Comparison of ENCODE assay signal across 9 cellular contexts in genomic region chr20:8073024-8073832, GRCh38. TPM values are rescaled to one million over a fixed set of nuclear protein-coding genes. Genes with fewer than 3 reads are reported as not detected.
DNase-seq lines count a peak whose midpoint lies in the region; ATAC-seq and TF ChIP-seq lines count a peak whose summit lies in the region.
"Had no signal": no experiment of that assay in that cellular context is flagged by ENCODE, and none has a peak within 500 bp of the region (broad histone marks: within the 10 kb centered on the region; RNA-seq: fewer than 3 reads in every experiment).

No MANE protein-coding gene starts in this region.

- H3K4me3 Mint-ChIP-seq in GM23338 (no peak overlapping the region), endodermal cell (no peak overlapping the region), osteocyte (ENCODE audit: unreplicated experiment) (no peak overlapping the region)
- H3K4me3 Mint-ChIP-seq: activated T-cell treated with anti-CD3 and anti-CD28 coated beads, Interleukin-2, amount 50 U/mL, for 4 hours had no signal

- H3K9me3 ChIP-seq in OCI-LY7 (ENCODE audit: low read length) (no peaks in the 10 kb centered on the region), endodermal cell (ENCODE audit: control insufficient read depth, low read length) (peaks cover 11% of the 10 kb centered on the region)

- CTCF ChIA-PET in OCI-LY7 (lab: Charles Lee; ENCODE audit: unreplicated experiment) = no interaction called here

- POLR2A ChIA-PET in OCI-LY7 (lab: Charles Lee) = no interaction called here

- H3K27ac Mint-ChIP-seq in GM23338 (peak overlapping the region; percentile 75), endodermal cell (peak overlapping the region; percentile 94), osteocyte (ENCODE audit: unreplicated experiment) (peak overlapping the region; percentile 50)

- H3K4me1 Mint-ChIP-seq in GM23338 (peaks cover 11% of the 10 kb centered on the region), endodermal cell (peaks cover 27% of the 10 kb centered on the region), osteocyte (ENCODE audit: unreplicated experiment) (peaks cover 3% of the 10 kb centered on the region)

- H3K27me3 ChIP-seq in GM23338 (ENCODE audit: insufficient read depth) = no peaks in the 10 kb centered on the region
- no peaks in the 10 kb centered on the region for H3K27me3 ChIP-seq in endodermal cell (ENCODE audit: control insufficient read depth, insufficient read depth, low read length, poor library complexity, severe bottlenecking)

- DNase-seq in GM23338 (ENCODE audit: low spot score) (peak; percentile 41), OCI-LY7 (ENCODE audit: low spot score) (no peak), endodermal cell (peak; percentile 67), osteocyte (ENCODE audit: extremely low spot score, unreplicated experiment) (no peak), NCI-H1436 (lab: John Stamatoyannopoulos, UW) (no peak), Ammon's horn (ENCODE audit: low spot score) (no peak), amniotic stem cell (lab: John Stamatoyannopoulos, UW) (no peak)
- DNase-seq in stimulated activated naive CD4-positive, alpha-beta T cell treated with Interleukin-2 at 50 U/mL for 16 hours (lab: John Stamatoyannopoulos, UW) = no peak
- DNase-seq: activated T-cell treated with anti-CD3 and anti-CD28 coated beads, Interleukin-2, amount 50 U/mL, for 4 hours had no signal

- H3K79me2 ChIP-seq in GM23338 (replicated peaks; ENCODE audit: insufficient read depth) = no peaks in the 10 kb centered on the region
- H3K79me2 ChIP-seq in OCI-LY7 (ENCODE audit: insufficient read depth, low read depth, low read length) = no peaks in the 10 kb centered on the region

- H3K36me3 ChIP-seq in GM23338 (ENCODE audit: insufficient read depth) (no peaks in the 10 kb centered on the region), OCI-LY7 (ENCODE audit: insufficient read depth, low read length) (no peaks in the 10 kb centered on the region), endodermal cell (ENCODE audit: control insufficient read depth, insufficient read depth, low read length) (no peaks in the 10 kb centered on the region)

- H3K9me3 Mint-ChIP-seq in GM23338 (no peaks in the 10 kb centered on the region), endodermal cell (peaks cover 4% of the 10 kb centered on the region), osteocyte (ENCODE audit: unreplicated experiment) (no peaks in the 10 kb centered on the region)
- H3K9me3 Mint-ChIP-seq: activated T-cell treated with anti-CD3 and anti-CD28 coated beads, Interleukin-2, amount 50 U/mL, for 4 hours had no signal

- WGBS in endodermal cell (ENCODE audit: insufficient coverage in 1 of 2, insufficient read length in 1 of 2), 2 experiments = 45 to 58% methylated on average over 4 to 5 of the region's 5 CpGs

- H2AFZ ChIP-seq in GM23338 (peak overlapping the region; percentile 93), OCI-LY7 (ENCODE audit: low read length) (peak overlapping the region; percentile 6; the same call in 1 of the 2 replicates)

- TF ChIP-seq CTCF in GM23338 (conservative IDR thresholded peaks at IDR 0.05; ENCODE audit: low read depth in 2 of 2) = no peak
- no peak for TF ChIP-seq CTCF in OCI-LY7 (conservative IDR thresholded peaks at IDR 0.05; ENCODE audit: low read length)
- TF ChIP-seq CTCF in endodermal cell (conservative IDR thresholded peaks at IDR 0.05) = no peak
- no peak for TF ChIP-seq CTCF in osteocyte (IDR thresholded peaks at IDR 0.05)

- no peak overlapping the region for H3K4me3 ChIP-seq in GM23338
- no peak overlapping the region for H3K4me3 ChIP-seq in OCI-LY7 (ENCODE audit: low read depth, low read length, poor library complexity, severe bottlenecking)
- H3K4me3 ChIP-seq in endodermal cell (ENCODE audit: low read length) = no peak overlapping the region

- intact Hi-C loops in OCI-LY7 (cut with micrococcal nuclease; ENCODE audit: unreplicated experiment) = no loop called here

- H3K27ac ChIP-seq in GM23338 (ENCODE audit: low read depth) (peak overlapping the region; percentile 35; the same call in 1 of the 2 replicates), OCI-LY7 (ENCODE audit: low read depth, low read length, poor library complexity, severe bottlenecking) (no peak overlapping the region), endodermal cell (ENCODE audit: low read depth, low read length) (peak overlapping the region; percentile 1)

- no peaks in the 10 kb centered on the region for H4K20me1 ChIP-seq in GM23338 (replicated peaks; ENCODE audit: insufficient read depth)
- no peaks in the 10 kb centered on the region for H4K20me1 ChIP-seq in OCI-LY7 (ENCODE audit: insufficient read depth, low read length)

- peaks cover 10% of the 10 kb centered on the region; the same call in 1 of the 2 replicates for H3K4me1 ChIP-seq in GM23338 (ENCODE audit: insufficient read depth)
- no peaks in the 10 kb centered on the region for H3K4me1 ChIP-seq in OCI-LY7 (ENCODE audit: insufficient read depth, low read length, poor library complexity, severe bottlenecking)
- peaks cover 8% of the 10 kb centered on the region for H3K4me1 ChIP-seq in endodermal cell (ENCODE audit: control insufficient read depth, insufficient read depth, low read length)

- H3K4me2 ChIP-seq in GM23338 (no peak overlapping the region), OCI-LY7 (ENCODE audit: low read length) (no peak overlapping the region)

- BruUV-seq in OCI-LY7 (replicated peaks; lab: Mats Ljungman, UMichigan) = no TSS peak

- H3K27me3 Mint-ChIP-seq in GM23338 (ENCODE audit: insufficient read depth, low read depth, poor library complexity) = no peaks in the 10 kb centered on the region
- no peaks in the 10 kb centered on the region for H3K27me3 Mint-ChIP-seq in endodermal cell (ENCODE audit: insufficient read depth)
- H3K27me3 Mint-ChIP-seq in osteocyte (ENCODE audit: unreplicated experiment) = peaks cover 3% of the 10 kb centered on the region

- H3K9ac ChIP-seq in endodermal cell (ENCODE audit: extremely low read depth, low read length, poor library complexity, severe bottlenecking) = no peak overlapping the region

- H3K9me2 ChIP-seq in GM23338 (ENCODE audit: insufficient read depth) (no peaks in the 10 kb centered on the region), OCI-LY7 (ENCODE audit: insufficient read depth, low read length) (no peaks in the 10 kb centered on the region)

- ATAC-seq in GM23338 = peak; percentile 40; the same call in 1 of the 3 replicates

- no peaks in the 10 kb centered on the region for H3K36me3 Mint-ChIP-seq in GM23338 (ENCODE audit: low read depth)
- no peaks in the 10 kb centered on the region for H3K36me3 Mint-ChIP-seq in endodermal cell (ENCODE audit: low read depth)
- no peaks in the 10 kb centered on the region for H3K36me3 Mint-ChIP-seq in osteocyte (ENCODE audit: unreplicated experiment)

- H3F3A ChIP-seq in GM23338 (replicated peaks; ENCODE audit: low read depth) = no peaks in the 10 kb centered on the region

TF ChIP-seq in GM23338, 12 proteins besides CTCF, POLR2A, EP300 and RAD21:
- no peak for TF ChIP-seq ETS1 (IDR thresholded peaks at IDR 0.05)
- no peak for TF ChIP-seq CREB1 (CRISPR knock-in tag; IDR thresholded peaks at IDR 0.05; ENCODE audit: low read depth)
- TF ChIP-seq JUNB (IDR thresholded peaks at IDR 0.05; ENCODE audit: unreplicated experiment) = no peak

RNA-seq across cellular contexts. Expression of gene TMX4, which starts 53.7 kb away (rescaled TPM):
- 5.0 and 7.5 TPM in 2 replicates for total RNA-seq in GM23338 (2014; rRNA removed; shearing (Covaris generic))
- 2.1 and 2.5 TPM in 2 replicates for polyA plus RNA-seq in GM23338 (2016; fragmentation: Nextera tagmentation; extraction: Ambion mirVana)
- 22.4 and 24.9 TPM in 2 replicates for total RNA-seq in OCI-LY7 (2014; rRNA removed; shearing (Covaris generic))
- total RNA-seq in OCI-LY7 (2022) = 71.3 and 80.3 TPM in 2 replicates
- total RNA-seq in endodermal cell = 10 to 100 TPM; 19.1 to 21.2 TPM
- 13.3 TPM for polyA plus RNA-seq in endodermal cell (2013, experiment 1 of 2)
- polyA plus RNA-seq in endodermal cell (2013, experiment 2 of 2) = 14.2 TPM
- total RNA-seq in osteocyte = 28.6 and 32.3 TPM in 2 replicates

RNA-seq across cellular contexts. Expression of gene PLCB1, which starts 58.8 kb away (rescaled TPM):
- 20.6 and 20.7 TPM in 2 replicates for total RNA-seq in GM23338 (2014; rRNA removed; shearing (Covaris generic))
- 10.0 and 14.9 TPM in 2 replicates for polyA plus RNA-seq in GM23338 (2016; fragmentation: Nextera tagmentation; extraction: Ambion mirVana)
- total RNA-seq in OCI-LY7 (2014; rRNA removed; shearing (Covaris generic)) = 25.0 and 30.5 TPM in 2 replicates
- total RNA-seq in OCI-LY7 (2022) (14.6 and 17.0 TPM in 2 replicates), endodermal cell (10 to 100 TPM; 15.3 to 16.5 TPM), osteocyte (32.1 and 33.3 TPM in 2 replicates)
- polyA plus RNA-seq in endodermal cell (2013, experiment 1 of 2) = 13.1 TPM
- polyA plus RNA-seq in endodermal cell (2013, experiment 2 of 2) = 12.5 TPM

Comparison
In these comparisons a context has a peak if more than half of its experiments do, and no peak if none do; other contexts are left out.
1. DNase-seq: peak in GM23338 (single experiment) and endodermal cell (single experiment); none in OCI-LY7 (single experiment), osteocyte (single experiment), NCI-H1436 (single experiment), Ammon's horn (single experiment), amniotic stem cell (single experiment) and stimulated activated naive CD4-positive, alpha-beta T cell treated with Interleukin-2 at 50 U/mL for 16 hours (single experiment).
2. Peak in every context shown above with its lines, with median percentiles within 50 percentile points of each other: H3K27ac Mint-ChIP-seq.